In genomic region chr3:39267631-39268553, GRCh38 we compare ENCODE assay signal across 9 cellular contexts. TPM values are rescaled to one million over a fixed set of nuclear protein-coding genes. Genes with fewer than 3 reads are reported as not detected.
DNase-seq lines count a peak whose midpoint lies in the region; ATAC-seq, FAIRE-seq and TF ChIP-seq lines count a peak whose summit lies in the region.
"Had no signal": no experiment of that assay in that cellular context is flagged by ENCODE, and none has a peak within 500 bp of the region (broad histone marks: within the 10 kb centered on the region; RNA-seq: fewer than 3 reads in every experiment).

No MANE protein-coding gene starts in this region.

- no peaks in the 10 kb centered on the region for H3K36me3 ChIP-seq in aorta (ENCODE audit: control insufficient read depth in 1 of 2, insufficient read depth in 2 of 2, low read length in 1 of 2)
- H3K36me3 ChIP-seq in ovary: no peaks in the 10 kb centered on the region

- no peaks in the 10 kb centered on the region for H3K4me1 ChIP-seq in aorta (ENCODE audit: control insufficient read depth in 1 of 2, insufficient read depth in 2 of 2, low read length in 2 of 2)
- no peaks in the 10 kb centered on the region for H3K4me1 ChIP-seq in ovary (ENCODE audit: insufficient read depth)
- H3K4me1 ChIP-seq: Caco-2 had no signal

- WGBS in aorta, 2 donors: 75 to 77% methylated on average over 15 of the region's 15 CpGs
- 65 to 71% (median 71%) methylated on average over 15 of the region's 15 CpGs for WGBS in ovary, 3 donors

- H3K4me3 ChIP-seq in aorta (ENCODE audit: low read length in 2 of 2) (no peak overlapping the region), ovary (no peak overlapping the region)

- H3K27ac ChIP-seq in aorta (ENCODE audit: low read depth in 1 of 2, low read length in 2 of 2) (no peak overlapping the region), ovary (no peak overlapping the region)

- no peak for ATAC-seq in aorta (ENCODE audit: low FRiP score)
- ATAC-seq in HG03025 (IDR thresholded peaks at IDR 0.05; ENCODE audit: low FRiP score, unreplicated experiment): no peak

- no peaks in the 10 kb centered on the region for H3K27me3 ChIP-seq in aorta (ENCODE audit: control insufficient read depth in 1 of 2, insufficient read depth in 2 of 2, low read length in 1 of 2)
- H3K27me3 ChIP-seq in ovary: no peaks in the 10 kb centered on the region

- TF ChIP-seq CTCF in GM10266 (IDR thresholded peaks at IDR 0.05; ENCODE audit: control insufficient read depth, insufficient read depth, low read depth, missing control alignments): no peak
- no peak for TF ChIP-seq CTCF in ovary (IDR thresholded peaks at IDR 0.05)

- no peak for FAIRE-seq in H54 (lab: Jason Lieb, UNC)

- TF ChIP-seq POLR2A in H54 (IDR thresholded peaks at IDR 0.05; ENCODE audit: low read depth, low read length) (no peak), ovary (IDR thresholded peaks at IDR 0.05) (no peak)

- H3K9me3 ChIP-seq in aorta (ENCODE audit: control insufficient read depth, low read length) (no peaks in the 10 kb centered on the region), ovary (no peaks in the 10 kb centered on the region)
- H3K9me3 ChIP-seq: Caco-2 had no signal

- intact Hi-C loops in aorta (cut with DNase I): no loop called here
- intact Hi-C loops in ovary (cut with DNase I): no loop called here

- TF ChIP-seq EP300 in ovary (IDR thresholded peaks at IDR 0.05): no peak

- DNase-seq in GM10266 (ENCODE audit: extremely low spot score) (peak; percentile 26), aorta (no peak), H54 (ENCODE audit: insufficient read length, low spot score) (no peak), ovary (no peak)
- peak; percentile 50 to 57 for DNase-seq in activated CD4-positive, alpha-beta T cell treated with anti-CD3 and anti-CD28 coated beads for 24 hours (ENCODE audit: low read depth in 2 of 2)
- DNase-seq in activated naive CD4-positive, alpha-beta T cell treated with anti-CD3 and anti-CD28 coated beads, Interleukin-2, amount 50 U/mL, for 16 hours: peak; percentile 56
- DNase-seq in stimulated activated CD4-positive, alpha-beta T cell treated with anti-CD3 and anti-CD28 coated beads, Interleukin-4, amount 100 ng/mL, for 1 hour: peak; percentile 63
- DNase-seq: Caco-2 had no signal

RNA-seq across cellular contexts. Expression of gene CX3CR1, which starts 11.9 kb away (rescaled TPM):
- 1 to 10 TPM in 1 of 2 donors, under 1 TPM in 1; 0.94 to 6.5 TPM for total RNA-seq in aorta
- polyA plus RNA-seq in aorta: under 1 TPM; 0.18 to 0.50 TPM
- 1 to 10 TPM in 4 of 7 donors, under 1 TPM in 3; 0.12 to 5.5 (median 1.3) TPM for total RNA-seq in ovary
- polyA plus RNA-seq in ovary: 1 to 10 TPM in 1 of 2 donors, under 1 TPM in 1; 0.29 to 8.4 TPM

Comparison
In these comparisons a context has a peak if more than half of its experiments do, and no peak if none do; other contexts are left out.
1. DNase-seq: peak in GM10266 (single experiment), activated CD4-positive, alpha-beta T cell treated with anti-CD3 and anti-CD28 coated beads for 24 hours (2 of 2), activated naive CD4-positive, alpha-beta T cell treated with anti-CD3 and anti-CD28 coated beads, Interleukin-2, amount 50 U/mL, for 16 hours (single experiment) and stimulated activated CD4-positive, alpha-beta T cell treated with anti-CD3 and anti-CD28 coated beads, Interleukin-4, amount 100 ng/mL, for 1 hour (single experiment); none in aorta (0 of 2), H54 (single experiment) and ovary (0 of 5).